15 cellular contexts compared by ENCODE assay signal in the genomic region with DNA sequence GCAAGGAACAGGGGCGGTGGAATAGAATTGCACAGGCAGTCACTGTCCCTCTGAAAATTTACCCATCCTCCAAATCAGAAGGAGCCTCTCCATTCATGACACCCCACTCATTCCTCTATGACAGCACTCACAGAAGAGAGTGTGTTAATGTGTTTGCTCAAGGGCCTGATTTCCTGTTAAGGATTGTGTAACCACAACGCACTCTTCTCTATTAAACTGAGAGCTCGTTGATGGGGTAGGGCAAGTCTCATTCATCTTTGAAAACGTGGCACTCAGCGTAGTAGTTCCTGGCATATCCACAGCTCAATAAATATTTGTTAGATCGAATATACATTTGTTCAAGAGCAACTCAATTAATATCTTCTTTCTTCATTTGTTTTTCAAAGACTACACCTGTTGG.
DNase-seq lines count a peak whose midpoint lies in the region; ATAC-seq, FAIRE-seq and TF ChIP-seq lines count a peak whose summit lies in the region.
"Had no signal": no experiment of that assay in that cellular context is flagged by ENCODE, and none has a peak within 500 bp of the region (broad histone marks: within the 10 kb centered on the region; RNA-seq: fewer than 3 reads in every experiment).

No MANE protein-coding gene starts in this region.

- whole genome bisulfite sequencing in pancreas, 2 donors = 36 to 39% methylated on average over 6 of the region's 6 CpGs

- H3K36me3 Mint-ChIP-seq in glutamatergic neuron (ENCODE audit: unreplicated experiment) = no peaks in the 10 kb centered on the region

- H3K9me3 ChIP-seq in SK-N-MC (ENCODE audit: low read depth, low read length) (no peaks in the 10 kb centered on the region), pancreas (no peaks in the 10 kb centered on the region)
- H3K9me3 ChIP-seq: gastroesophageal sphincter had no signal

- no peak for FAIRE-seq in pancreas (lab: Jason Lieb, UNC)
- FAIRE-seq: GM19239, TTC549 had no signal

- H3K4me3 ChIP-seq in HL-60 (replicated peaks; ENCODE audit: insufficient read depth, low read length) (no peak overlapping the region), SK-N-MC (0 out of 2 replicates have a peak overlapping the region, but pooled peaks have one; percentile 25), pancreas (no peak overlapping the region)
- H3K4me3 ChIP-seq: gastroesophageal sphincter had no signal

- DNase-seq in HL-60 (ENCODE audit: low read depth in 1 of 2, low spot score in 1 of 2) (peak; percentile 28 to 70), NCI-H2081 (lab: John Stamatoyannopoulos, UW) (peak; percentile 38 to 89), SK-N-MC (ENCODE audit: low read depth, low spot score) (peak; percentile 69), pancreas (no peak), glutamatergic neuron (no peak)
- no peak for DNase-seq in activated naive CD4-positive, alpha-beta T cell treated with anti-CD3 and anti-CD28 coated beads, Interleukin-2, amount 50 U/mL, for 16 hours
- DNase-seq: dermis blood vessel endothelial cell; GOT3; KBM-7; stimulated activated naive CD4-positive, alpha-beta T cell had no signal

- peaks cover 0 to 16% (median 12%) of the 10 kb centered on the region in 3 donors for H3K4me1 ChIP-seq in pancreas

- intact Hi-C loops in pancreas (cut with DNase I) = no loop called here

- no peaks in the 10 kb centered on the region for H3K27me3 ChIP-seq in HL-60 (ENCODE audit: insufficient read depth, poor library complexity, severe bottlenecking)
- H3K27me3 ChIP-seq in pancreas = no peaks in the 10 kb centered on the region
- H3K27me3 ChIP-seq: gastroesophageal sphincter had no signal

- peaks cover 5% of the 10 kb centered on the region for H3K9me3 Mint-ChIP-seq in glutamatergic neuron (ENCODE audit: unreplicated experiment)

- no peak for TF ChIP-seq CTCF in HL-60 (IDR thresholded peaks at IDR 0.05; ENCODE audit: insufficient read depth, low read length)
- TF ChIP-seq CTCF in pancreas (IDR thresholded peaks at IDR 0.05) = no peak
- no peak for TF ChIP-seq CTCF in glutamatergic neuron (IDR thresholded peaks at IDR 0.05; ENCODE audit: partially characterized antibody, unreplicated experiment)

- H3K27ac Mint-ChIP-seq in glutamatergic neuron (ENCODE audit: unreplicated experiment) = no peak overlapping the region

- H3K27ac ChIP-seq in HL-60 (replicated peaks) = no peak overlapping the region
- no peak overlapping the region for H3K27ac ChIP-seq in SK-N-MC
- H3K27ac ChIP-seq in pancreas = peak overlapping the region in 1 of 4 donors; percentile 8
- H3K27ac ChIP-seq: gastroesophageal sphincter had no signal

- peaks cover 3% of the 10 kb centered on the region for H3K27me3 Mint-ChIP-seq in glutamatergic neuron (ENCODE audit: unreplicated experiment)

- H3K36me3 ChIP-seq in SK-N-MC (ENCODE audit: insufficient read depth, low read length) = no peaks in the 10 kb centered on the region
- H3K36me3 ChIP-seq in pancreas = no peaks in the 10 kb centered on the region
- H3K36me3 ChIP-seq: gastroesophageal sphincter had no signal

- H3K4me1 Mint-ChIP-seq in glutamatergic neuron (ENCODE audit: low read depth, unreplicated experiment) = no peaks in the 10 kb centered on the region

- H3K9ac ChIP-seq in SK-N-MC (ENCODE audit: insufficient read length) = no peak overlapping the region

- H3K4me3 Mint-ChIP-seq in glutamatergic neuron (ENCODE audit: unreplicated experiment) = no peak overlapping the region

- ATAC-seq in pancreas (peak in 3 of 4 donors; percentile 57 to 76 (median 61)), HG03565 (IDR thresholded peaks at IDR 0.05; ENCODE audit: unreplicated experiment) (no peak), GM21529 (IDR thresholded peaks at IDR 0.05; ENCODE audit: unreplicated experiment) (no peak)
- ATAC-seq: gastroesophageal sphincter had no signal

Comparison
In these comparisons a context has a peak if more than half of its experiments do, and no peak if none do; other contexts are left out.
1. DNase-seq: peak in HL-60 (2 of 2), NCI-H2081 (2 of 2) and SK-N-MC (single experiment); none in pancreas (0 of 6), activated naive CD4-positive, alpha-beta T cell treated with anti-CD3 and anti-CD28 coated beads, Interleukin-2, amount 50 U/mL, for 16 hours (single experiment) and glutamatergic neuron (single experiment).
2. ATAC-seq: peak in pancreas (3 of 4); none in HG03565 (single experiment) and GM21529 (single experiment).